8 cellular contexts compared by ENCODE assay signal in genomic region chr1:84862810-84863251, GRCh38. TPM values are rescaled to one million over a fixed set of nuclear protein-coding genes. Genes with fewer than 3 reads are reported as not detected.
A peak's percentile ranks its signal among the peaks of the same experiment; 100 is the strongest.
DNase-seq lines count a peak whose midpoint lies in the region; ATAC-seq and TF ChIP-seq lines count a peak whose summit lies in the region.

No MANE protein-coding gene starts in this region.

- POLR2A ChIA-PET in T-cell (lab: Charles Lee), result no interaction called here

- H3K4me3 Mint-ChIP-seq in T-cell, result peak overlapping the region; percentile 69 to 79 (median 77)

- CTCF ChIA-PET in T-cell (lab: Charles Lee), result interaction anchor here in 1 of 2 donors (0.6 to 0.7 kb wide), 3 partner anchors 13 to 170 kb away, joined by 3 read pairs; no protein-coding TSS in a partner anchor

- H3K27me3 ChIP-seq in effector memory CD4-positive, alpha-beta T cell (replicated peaks; ENCODE audit: control insufficient read depth, insufficient read depth, low read length, poor library complexity, severe bottlenecking), result no peaks in the 10 kb centered on the region
- H3K27me3 ChIP-seq in foreskin keratinocyte, result no peaks in the 10 kb centered on the region

- no peaks in the 10 kb centered on the region for H3K27me3 Mint-ChIP-seq in T-cell

- H3K9me3 ChIP-seq in effector memory CD4-positive, alpha-beta T cell (ENCODE audit: control insufficient read depth, low read length), result no peaks in the 10 kb centered on the region

- TF ChIP-seq CTCF in foreskin keratinocyte (conservative IDR thresholded peaks at IDR 0.05), result no peak

- DNase-seq in T-cell, result peak in 30 of 34 experiments; percentile 8 to 63 (median 30)
- DNase-seq in effector memory CD4-positive, alpha-beta T cell, result peak; percentile 20 to 27 (median 23)
- DNase-seq in MV-4-11 (lab: John Stamatoyannopoulos, UW), result no peak
- DNase-seq in occipital lobe (lab: John Stamatoyannopoulos, UW), result no peak
- no peak for DNase-seq in foreskin keratinocyte
- no peak for DNase-seq in retina

- H3K4me1 ChIP-seq in effector memory CD4-positive, alpha-beta T cell (ENCODE audit: control insufficient read depth, insufficient read depth, low read length, poor library complexity, severe bottlenecking), result peaks cover 6% of the 10 kb centered on the region
- no peaks in the 10 kb centered on the region for H3K4me1 ChIP-seq in foreskin keratinocyte

- H3K27ac Mint-ChIP-seq in T-cell, result peak overlapping the region; percentile 94 to 96

- H3K27ac ChIP-seq in effector memory CD4-positive, alpha-beta T cell (ENCODE audit: insufficient read depth, low read length, poor library complexity, severe bottlenecking), result peak overlapping the region; percentile 37
- no peak overlapping the region for H3K27ac ChIP-seq in foreskin keratinocyte

- peak; percentile 84 for ATAC-seq in GM18499 (IDR thresholded peaks at IDR 0.05; ENCODE audit: insufficient read depth, unreplicated experiment)
- ATAC-seq in GM21786 (IDR thresholded peaks at IDR 0.05; ENCODE audit: unreplicated experiment), result peak; percentile 92
- peak; percentile 84 to 97 (median 90) for ATAC-seq in T-cell (replicated peaks in 1 of 4)
- ATAC-seq in foreskin keratinocyte, result no peak

- H3K9me3 Mint-ChIP-seq in T-cell, result no peaks in the 10 kb centered on the region

- no peak overlapping the region for H3K4me3 ChIP-seq in effector memory CD4-positive, alpha-beta T cell (ENCODE audit: insufficient read depth, low read depth, low read length, poor library complexity, severe bottlenecking)

- peaks cover 3% of the 10 kb centered on the region for H3K36me3 Mint-ChIP-seq in T-cell

- peaks cover 60 to 66% (median 60%) of the 10 kb centered on the region in 3 donors for H3K4me1 Mint-ChIP-seq in T-cell

- no peaks in the 10 kb centered on the region for H3K36me3 ChIP-seq in effector memory CD4-positive, alpha-beta T cell (ENCODE audit: control insufficient read depth, insufficient read depth, low read length)

RNA-seq across cellular contexts. Expression of gene LPAR3, which starts 30.2 kb away (rescaled TPM):
- total RNA-seq in T-cell, result 1 to 10 TPM in 3 of 5 donors, under 1 TPM in 2; 0.75 to 7.0 (median 2.9) TPM
- total RNA-seq in occipital lobe, result 0.78 TPM
- 25.9 and 32.3 TPM in 2 replicates for total RNA-seq in foreskin keratinocyte
- polyA plus RNA-seq in foreskin keratinocyte, result 11.2 and 12.8 TPM in 2 replicates

Comparison
In these comparisons a context has a peak if more than half of its experiments do, and no peak if none do; other contexts are left out.
1. DNase-seq: peak in T-cell (30 of 34) and effector memory CD4-positive, alpha-beta T cell (3 of 3); none in MV-4-11 (single experiment), occipital lobe (single experiment), foreskin keratinocyte (0 of 2) and retina (single experiment).